1 cellular context compared by ENCODE assay signal in the genomic region with DNA sequence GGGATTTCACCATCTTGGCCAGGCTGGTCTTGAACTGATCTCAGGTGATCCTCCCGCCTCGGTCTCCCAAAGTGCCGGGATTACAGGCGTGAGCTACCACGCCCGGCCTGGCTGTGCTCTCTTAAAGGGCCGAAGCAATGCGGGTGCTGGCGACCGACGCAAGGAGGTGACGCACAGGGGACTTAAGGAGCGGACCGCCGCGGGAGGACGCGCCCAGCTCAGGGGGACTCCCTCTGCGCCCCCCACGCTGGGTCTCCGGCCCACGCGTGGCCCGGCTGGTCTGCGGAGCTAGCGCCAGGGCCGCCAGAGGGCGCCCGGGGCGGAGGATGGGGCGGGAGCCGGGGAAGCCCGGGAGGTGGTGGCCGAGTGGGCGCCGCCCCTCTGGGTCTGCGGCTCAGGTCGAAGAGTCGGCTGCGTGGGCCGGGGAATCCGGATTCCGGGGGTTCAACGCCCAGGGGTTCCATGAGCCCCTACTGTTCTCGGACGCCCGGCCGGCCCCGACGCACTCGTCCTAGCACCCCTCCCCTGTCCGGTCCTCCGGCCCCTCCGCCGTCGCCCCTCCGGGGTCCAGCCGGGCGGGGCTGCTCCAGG.
TF ChIP-seq lines count a peak whose summit lies in the region.

No MANE protein-coding gene starts in this region.

TF ChIP-seq in HepG2, 621 proteins besides CTCF, POLR2A, EP300 and RAD21 (continued from another document and continues in another):
- TF ChIP-seq, protein P1, sequence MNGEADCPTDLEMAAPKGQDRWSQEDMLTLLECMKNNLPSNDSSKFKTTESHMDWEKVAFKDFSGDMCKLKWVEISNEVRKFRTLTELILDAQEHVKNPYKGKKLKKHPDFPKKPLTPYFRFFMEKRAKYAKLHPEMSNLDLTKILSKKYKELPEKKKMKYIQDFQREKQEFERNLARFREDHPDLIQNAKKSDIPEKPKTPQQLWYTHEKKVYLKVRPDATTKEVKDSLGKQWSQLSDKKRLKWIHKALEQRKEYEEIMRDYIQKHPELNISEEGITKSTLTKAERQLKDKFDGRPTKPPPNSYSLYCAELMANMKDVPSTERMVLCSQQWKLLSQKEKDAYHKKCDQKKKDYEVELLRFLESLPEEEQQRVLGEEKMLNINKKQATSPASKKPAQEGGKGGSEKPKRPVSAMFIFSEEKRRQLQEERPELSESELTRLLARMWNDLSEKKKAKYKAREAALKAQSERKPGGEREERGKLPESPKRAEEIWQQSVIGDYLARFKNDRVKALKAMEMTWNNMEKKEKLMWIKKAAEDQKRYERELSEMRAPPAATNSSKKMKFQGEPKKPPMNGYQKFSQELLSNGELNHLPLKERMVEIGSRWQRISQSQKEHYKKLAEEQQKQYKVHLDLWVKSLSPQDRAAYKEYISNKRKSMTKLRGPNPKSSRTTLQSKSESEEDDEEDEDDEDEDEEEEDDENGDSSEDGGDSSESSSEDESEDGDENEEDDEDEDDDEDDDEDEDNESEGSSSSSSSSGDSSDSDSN (CRISPR knock-in tag; IDR thresholded peaks at IDR 0.05): peak; percentile 21; the same call in 1 of the 2 replicates
- TF ChIP-seq MEF2D (CRISPR knock-in tag; IDR thresholded peaks at IDR 0.05) (no peak), ELF1 (CRISPR knock-in tag; IDR thresholded peaks at IDR 0.05) (no peak; the same call in 1 of the 2 replicates), ARID2 (CRISPR knock-in tag; IDR thresholded peaks at IDR 0.05; ENCODE audit: borderline replicate concordance) (no peak), ZNF678 (CRISPR knock-in tag; IDR thresholded peaks at IDR 0.05) (no peak), GATAD2A (CRISPR knock-in tag; IDR thresholded peaks at IDR 0.05) (peak; percentile 74), MTF2 (CRISPR knock-in tag; IDR thresholded peaks at IDR 0.05; ENCODE audit: borderline replicate concordance) (peak; percentile 37; the same call in 1 of the 2 replicates), FOXP1 (IDR thresholded peaks at IDR 0.05) (no peak), FOXP1 (CRISPR knock-in tag; IDR thresholded peaks at IDR 0.05) (no peak), ZNF441 (CRISPR knock-in tag; IDR thresholded peaks at IDR 0.05; ENCODE audit: borderline replicate concordance) (no peak; the same call in 1 of the 2 replicates), MYC (CRISPR knock-in tag; IDR thresholded peaks at IDR 0.05; ENCODE audit: borderline replicate concordance) (peak; percentile 67; the same call in 1 of the 2 replicates), KDM6A (CRISPR knock-in tag; IDR thresholded peaks at IDR 0.05; ENCODE audit: low read depth) (no peak), ZFP90 (CRISPR knock-in tag; IDR thresholded peaks at IDR 0.05; ENCODE audit: borderline replicate concordance) (0 out of 2 replicates have a peak, but pooled peaks have one; percentile 6), ZNF34 (CRISPR knock-in tag; IDR thresholded peaks at IDR 0.05; ENCODE audit: borderline replicate concordance) (no peak), ZNF354B (CRISPR knock-in tag; IDR thresholded peaks at IDR 0.05) (no peak), LCORL (IDR thresholded peaks at IDR 0.05) (no peak), LCORL (CRISPR knock-in tag; IDR thresholded peaks at IDR 0.05) (peak; percentile 57; the same call in 1 of the 2 replicates), MLLT10 (CRISPR knock-in tag; IDR thresholded peaks at IDR 0.05) (no peak), SALL1 (CRISPR knock-in tag; IDR thresholded peaks at IDR 0.05) (peak; percentile 66), ZC3H13 (CRISPR knock-in tag; IDR thresholded peaks at IDR 0.05) (peak; percentile 47; the same call in 1 of the 2 replicates), HMG20A (CRISPR knock-in tag; IDR thresholded peaks at IDR 0.05; ENCODE audit: borderline replicate concordance) (0 out of 2 replicates have a peak, but pooled peaks have one; percentile 18), RCOR2 (CRISPR knock-in tag; IDR thresholded peaks at IDR 0.05) (no peak), TARDBP (CRISPR knock-in tag; IDR thresholded peaks at IDR 0.05) (peak; percentile 53; the same call in 1 of the 2 replicates), ZNF546 (CRISPR knock-in tag; conservative IDR thresholded peaks at IDR 0.05) (peak; percentile 19; the same call in 1 of the 2 replicates), ZNF672 (CRISPR knock-in tag; IDR thresholded peaks at IDR 0.05) (no peak), ZBTB7B (CRISPR knock-in tag; IDR thresholded peaks at IDR 0.05) (peak; percentile 88; the same call in 1 of the 2 replicates), SOX13 (IDR thresholded peaks at IDR 0.05) (no peak), SOX13 (CRISPR knock-in tag; conservative IDR thresholded peaks at IDR 0.05 in 1 of 2, IDR thresholded peaks at IDR 0.05 in 1 of 2) (no peak), ZMAT3 (CRISPR knock-in tag; conservative IDR thresholded peaks at IDR 0.05) (no peak), ZNF335 (CRISPR knock-in tag; IDR thresholded peaks at IDR 0.05) (no peak), ARHGAP35 (CRISPR knock-in tag; IDR thresholded peaks at IDR 0.05; ENCODE audit: borderline replicate concordance) (no peak), ZNF484 (CRISPR knock-in tag; IDR thresholded peaks at IDR 0.05; ENCODE audit: borderline replicate concordance, low read depth) (no peak), HDAC2 (CRISPR knock-in tag; IDR thresholded peaks at IDR 0.05) (peak; percentile 83), ADNP (CRISPR knock-in tag; IDR thresholded peaks at IDR 0.05) (no peak), ZNF253 (CRISPR knock-in tag; IDR thresholded peaks at IDR 0.05; ENCODE audit: borderline replicate concordance) (no peak), ZNF143 (CRISPR knock-in tag; IDR thresholded peaks at IDR 0.05) (no peak), TCF7L2 (IDR thresholded peaks at IDR 0.05; ENCODE audit: low read depth, low read length) (no peak), DR1 (CRISPR knock-in tag; IDR thresholded peaks at IDR 0.05) (0 out of 2 replicates have a peak, but pooled peaks have one; percentile 23), TEAD3 (CRISPR knock-in tag; optimal IDR thresholded peaks at IDR 0.05; ENCODE audit: borderline replicate concordance) (no peak), HOXA3 (CRISPR knock-in tag; IDR thresholded peaks at IDR 0.05) (peak; percentile 63; the same call in 1 of the 2 replicates), HNRNPLL (IDR thresholded peaks at IDR 0.05; ENCODE audit: low read depth, low read length, poor library complexity, severe bottlenecking) (peak; percentile 75)
- TF ChIP-seq, protein P2, sequence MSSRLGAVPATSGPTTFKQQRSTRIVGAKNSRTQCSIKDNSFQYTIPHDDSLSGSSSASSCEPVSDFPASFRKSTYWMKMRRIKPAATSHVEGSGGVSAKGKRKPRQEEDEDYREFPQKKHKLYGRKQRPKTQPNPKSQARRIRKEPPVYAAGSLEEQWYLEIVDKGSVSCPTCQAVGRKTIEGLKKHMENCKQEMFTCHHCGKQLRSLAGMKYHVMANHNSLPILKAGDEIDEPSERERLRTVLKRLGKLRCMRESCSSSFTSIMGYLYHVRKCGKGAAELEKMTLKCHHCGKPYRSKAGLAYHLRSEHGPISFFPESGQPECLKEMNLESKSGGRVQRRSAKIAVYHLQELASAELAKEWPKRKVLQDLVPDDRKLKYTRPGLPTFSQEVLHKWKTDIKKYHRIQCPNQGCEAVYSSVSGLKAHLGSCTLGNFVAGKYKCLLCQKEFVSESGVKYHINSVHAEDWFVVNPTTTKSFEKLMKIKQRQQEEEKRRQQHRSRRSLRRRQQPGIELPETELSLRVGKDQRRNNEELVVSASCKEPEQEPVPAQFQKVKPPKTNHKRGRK (CRISPR knock-in tag; IDR thresholded peaks at IDR 0.05): no peak
- TF ChIP-seq, protein P3, sequence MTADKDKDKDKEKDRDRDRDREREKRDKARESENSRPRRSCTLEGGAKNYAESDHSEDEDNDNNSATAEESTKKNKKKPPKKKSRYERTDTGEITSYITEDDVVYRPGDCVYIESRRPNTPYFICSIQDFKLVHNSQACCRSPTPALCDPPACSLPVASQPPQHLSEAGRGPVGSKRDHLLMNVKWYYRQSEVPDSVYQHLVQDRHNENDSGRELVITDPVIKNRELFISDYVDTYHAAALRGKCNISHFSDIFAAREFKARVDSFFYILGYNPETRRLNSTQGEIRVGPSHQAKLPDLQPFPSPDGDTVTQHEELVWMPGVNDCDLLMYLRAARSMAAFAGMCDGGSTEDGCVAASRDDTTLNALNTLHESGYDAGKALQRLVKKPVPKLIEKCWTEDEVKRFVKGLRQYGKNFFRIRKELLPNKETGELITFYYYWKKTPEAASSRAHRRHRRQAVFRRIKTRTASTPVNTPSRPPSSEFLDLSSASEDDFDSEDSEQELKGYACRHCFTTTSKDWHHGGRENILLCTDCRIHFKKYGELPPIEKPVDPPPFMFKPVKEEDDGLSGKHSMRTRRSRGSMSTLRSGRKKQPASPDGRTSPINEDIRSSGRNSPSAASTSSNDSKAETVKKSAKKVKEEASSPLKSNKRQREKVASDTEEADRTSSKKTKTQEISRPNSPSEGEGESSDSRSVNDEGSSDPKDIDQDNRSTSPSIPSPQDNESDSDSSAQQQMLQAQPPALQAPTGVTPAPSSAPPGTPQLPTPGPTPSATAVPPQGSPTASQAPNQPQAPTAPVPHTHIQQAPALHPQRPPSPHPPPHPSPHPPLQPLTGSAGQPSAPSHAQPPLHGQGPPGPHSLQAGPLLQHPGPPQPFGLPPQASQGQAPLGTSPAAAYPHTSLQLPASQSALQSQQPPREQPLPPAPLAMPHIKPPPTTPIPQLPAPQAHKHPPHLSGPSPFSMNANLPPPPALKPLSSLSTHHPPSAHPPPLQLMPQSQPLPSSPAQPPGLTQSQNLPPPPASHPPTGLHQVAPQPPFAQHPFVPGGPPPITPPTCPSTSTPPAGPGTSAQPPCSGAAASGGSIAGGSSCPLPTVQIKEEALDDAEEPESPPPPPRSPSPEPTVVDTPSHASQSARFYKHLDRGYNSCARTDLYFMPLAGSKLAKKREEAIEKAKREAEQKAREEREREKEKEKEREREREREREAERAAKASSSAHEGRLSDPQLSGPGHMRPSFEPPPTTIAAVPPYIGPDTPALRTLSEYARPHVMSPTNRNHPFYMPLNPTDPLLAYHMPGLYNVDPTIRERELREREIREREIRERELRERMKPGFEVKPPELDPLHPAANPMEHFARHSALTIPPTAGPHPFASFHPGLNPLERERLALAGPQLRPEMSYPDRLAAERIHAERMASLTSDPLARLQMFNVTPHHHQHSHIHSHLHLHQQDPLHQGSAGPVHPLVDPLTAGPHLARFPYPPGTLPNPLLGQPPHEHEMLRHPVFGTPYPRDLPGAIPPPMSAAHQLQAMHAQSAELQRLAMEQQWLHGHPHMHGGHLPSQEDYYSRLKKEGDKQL (CRISPR knock-in tag; IDR thresholded peaks at IDR 0.05; ENCODE audit: low read depth): no peak
- TF ChIP-seq, protein P4, sequence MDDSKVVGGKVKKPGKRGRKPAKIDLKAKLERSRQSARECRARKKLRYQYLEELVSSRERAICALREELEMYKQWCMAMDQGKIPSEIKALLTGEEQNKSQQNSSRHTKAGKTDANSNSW (CRISPR knock-in tag; IDR thresholded peaks at IDR 0.05; ENCODE audit: borderline replicate concordance): peak; percentile 67; the same call in 1 of the 2 replicates
- TF ChIP-seq, protein P5, sequence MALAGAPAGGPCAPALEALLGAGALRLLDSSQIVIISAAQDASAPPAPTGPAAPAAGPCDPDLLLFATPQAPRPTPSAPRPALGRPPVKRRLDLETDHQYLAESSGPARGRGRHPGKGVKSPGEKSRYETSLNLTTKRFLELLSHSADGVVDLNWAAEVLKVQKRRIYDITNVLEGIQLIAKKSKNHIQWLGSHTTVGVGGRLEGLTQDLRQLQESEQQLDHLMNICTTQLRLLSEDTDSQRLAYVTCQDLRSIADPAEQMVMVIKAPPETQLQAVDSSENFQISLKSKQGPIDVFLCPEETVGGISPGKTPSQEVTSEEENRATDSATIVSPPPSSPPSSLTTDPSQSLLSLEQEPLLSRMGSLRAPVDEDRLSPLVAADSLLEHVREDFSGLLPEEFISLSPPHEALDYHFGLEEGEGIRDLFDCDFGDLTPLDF (CRISPR knock-in tag; IDR thresholded peaks at IDR 0.05): no peak
- TF ChIP-seq, protein P6, sequence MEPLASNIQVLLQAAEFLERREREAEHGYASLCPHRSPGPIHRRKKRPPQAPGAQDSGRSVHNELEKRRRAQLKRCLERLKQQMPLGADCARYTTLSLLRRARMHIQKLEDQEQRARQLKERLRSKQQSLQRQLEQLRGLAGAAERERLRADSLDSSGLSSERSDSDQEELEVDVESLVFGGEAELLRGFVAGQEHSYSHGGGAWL (CRISPR knock-in tag; IDR thresholded peaks at IDR 0.05): peak; percentile 30; the same call in 1 of the 2 replicates
- TF ChIP-seq, protein P7, sequence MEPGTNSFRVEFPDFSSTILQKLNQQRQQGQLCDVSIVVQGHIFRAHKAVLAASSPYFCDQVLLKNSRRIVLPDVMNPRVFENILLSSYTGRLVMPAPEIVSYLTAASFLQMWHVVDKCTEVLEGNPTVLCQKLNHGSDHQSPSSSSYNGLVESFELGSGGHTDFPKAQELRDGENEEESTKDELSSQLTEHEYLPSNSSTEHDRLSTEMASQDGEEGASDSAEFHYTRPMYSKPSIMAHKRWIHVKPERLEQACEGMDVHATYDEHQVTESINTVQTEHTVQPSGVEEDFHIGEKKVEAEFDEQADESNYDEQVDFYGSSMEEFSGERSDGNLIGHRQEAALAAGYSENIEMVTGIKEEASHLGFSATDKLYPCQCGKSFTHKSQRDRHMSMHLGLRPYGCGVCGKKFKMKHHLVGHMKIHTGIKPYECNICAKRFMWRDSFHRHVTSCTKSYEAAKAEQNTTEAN (CRISPR knock-in tag; conservative IDR thresholded peaks at IDR 0.05): peak; percentile 36; the same call in 1 of the 2 replicates
- TF ChIP-seq, protein P8, sequence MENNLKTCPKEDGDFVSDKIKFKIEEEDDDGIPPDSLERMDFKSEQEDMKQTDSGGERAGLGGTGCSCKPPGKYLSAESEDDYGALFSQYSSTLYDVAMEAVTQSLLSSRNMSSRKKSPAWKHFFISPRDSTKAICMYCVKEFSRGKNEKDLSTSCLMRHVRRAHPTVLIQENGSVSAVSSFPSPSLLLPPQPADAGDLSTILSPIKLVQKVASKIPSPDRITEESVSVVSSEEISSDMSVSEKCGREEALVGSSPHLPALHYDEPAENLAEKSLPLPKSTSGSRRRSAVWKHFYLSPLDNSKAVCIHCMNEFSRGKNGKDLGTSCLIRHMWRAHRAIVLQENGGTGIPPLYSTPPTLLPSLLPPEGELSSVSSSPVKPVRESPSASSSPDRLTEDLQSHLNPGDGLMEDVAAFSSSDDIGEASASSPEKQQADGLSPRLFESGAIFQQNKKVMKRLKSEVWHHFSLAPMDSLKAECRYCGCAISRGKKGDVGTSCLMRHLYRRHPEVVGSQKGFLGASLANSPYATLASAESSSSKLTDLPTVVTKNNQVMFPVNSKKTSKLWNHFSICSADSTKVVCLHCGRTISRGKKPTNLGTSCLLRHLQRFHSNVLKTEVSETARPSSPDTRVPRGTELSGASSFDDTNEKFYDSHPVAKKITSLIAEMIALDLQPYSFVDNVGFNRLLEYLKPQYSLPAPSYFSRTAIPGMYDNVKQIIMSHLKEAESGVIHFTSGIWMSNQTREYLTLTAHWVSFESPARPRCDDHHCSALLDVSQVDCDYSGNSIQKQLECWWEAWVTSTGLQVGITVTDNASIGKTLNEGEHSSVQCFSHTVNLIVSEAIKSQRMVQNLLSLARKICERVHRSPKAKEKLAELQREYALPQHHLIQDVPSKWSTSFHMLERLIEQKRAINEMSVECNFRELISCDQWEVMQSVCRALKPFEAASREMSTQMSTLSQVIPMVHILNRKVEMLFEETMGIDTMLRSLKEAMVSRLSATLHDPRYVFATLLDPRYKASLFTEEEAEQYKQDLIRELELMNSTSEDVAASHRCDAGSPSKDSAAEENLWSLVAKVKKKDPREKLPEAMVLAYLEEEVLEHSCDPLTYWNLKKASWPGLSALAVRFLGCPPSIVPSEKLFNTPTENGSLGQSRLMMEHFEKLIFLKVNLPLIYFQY (CRISPR knock-in tag; IDR thresholded peaks at IDR 0.05; ENCODE audit: borderline replicate concordance): peak; percentile 90
